In the genomic region with DNA sequence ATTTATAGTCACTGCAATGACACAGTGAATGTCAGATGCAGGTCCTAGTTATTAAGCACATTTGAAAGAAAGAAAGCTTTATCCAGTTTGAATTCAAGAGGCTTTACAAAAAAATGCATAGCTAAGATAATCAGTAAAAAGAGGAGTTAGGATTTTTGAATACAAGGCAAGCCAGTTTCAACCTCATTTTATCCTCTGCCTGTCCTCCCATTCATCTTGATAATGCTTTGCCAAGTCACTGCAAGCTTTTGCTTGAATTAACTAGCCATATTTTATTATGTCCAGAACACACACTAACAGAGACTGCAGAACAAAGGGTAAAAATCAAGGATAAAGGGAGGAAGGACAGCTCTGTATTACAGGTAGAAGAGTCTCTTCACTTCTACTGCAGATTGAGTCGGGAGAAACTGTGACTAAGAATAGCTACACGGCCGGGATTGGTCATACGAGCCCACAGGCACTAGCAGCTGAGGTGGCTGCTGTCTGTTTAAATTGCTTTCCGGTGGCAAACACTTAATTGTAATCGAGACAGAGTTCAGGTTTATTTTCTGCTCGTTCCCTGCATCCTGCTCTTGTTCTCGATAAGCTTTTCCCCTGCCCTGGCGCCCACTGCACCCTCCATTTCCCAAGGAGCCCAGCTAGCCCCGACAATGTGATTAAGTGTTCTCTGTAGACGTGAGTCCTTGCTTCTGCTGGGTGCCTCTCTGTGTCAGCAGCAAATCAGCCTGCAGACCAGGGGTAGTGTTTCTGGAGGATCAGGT, we compare ENCODE assay signal across 11 cellular contexts. TPM values are rescaled to one million over a fixed set of nuclear protein-coding genes. Genes with fewer than 3 reads are reported as not detected.
DNase-seq lines count a peak whose midpoint lies in the region; ATAC-seq, FAIRE-seq and TF ChIP-seq lines count a peak whose summit lies in the region.
"Had no signal": no experiment of that assay in that cellular context is flagged by ENCODE, and none has a peak within 500 bp of the region (broad histone marks: within the 10 kb centered on the region; RNA-seq: fewer than 3 reads in every experiment).

No MANE protein-coding gene starts in this region.

- CTCF ChIA-PET in MCF 10A (lab: Yijun Ruan, JAX) (interaction anchor here (0.5 to 1.3 kb wide), 8 partner anchors 15 to 555 kb away, joined by 3 to 5 read pairs (median 4); no protein-coding TSS in a partner anchor), Panc1 (lab: Charles Lee) (interaction anchor here (0.6 kb wide), 1 partner anchor 282 kb away, joined by 5 read pairs; no protein-coding TSS in a partner anchor)

- no peaks in the 10 kb centered on the region for H3K9me2 ChIP-seq in Karpas-422 (replicated peaks; ENCODE audit: insufficient read depth, low read length)

- POLR2A ChIA-PET in MCF 10A (lab: Yijun Ruan, JAX): no interaction called here
- POLR2A ChIA-PET in Panc1 (lab: Charles Lee): interaction anchor here (0.6 kb wide), 1 partner anchor 22 kb away, joined by 3 read pairs; no protein-coding TSS in a partner anchor

- H3K27me3 Mint-ChIP-seq in MCF 10A (ENCODE audit: insufficient read depth, unreplicated experiment): no peaks in the 10 kb centered on the region

- H3K36me3 ChIP-seq in breast epithelium (no peaks in the 10 kb centered on the region), Panc1 (ENCODE audit: control insufficient read depth, insufficient read depth, low read length) (no peaks in the 10 kb centered on the region), tibial artery (no peaks in the 10 kb centered on the region), Karpas-422 (ENCODE audit: insufficient read depth, low read length) (no peaks in the 10 kb centered on the region)

- peaks cover 9% of the 10 kb centered on the region for H3K4me1 Mint-ChIP-seq in MCF 10A (ENCODE audit: insufficient read depth, unreplicated experiment)
- H3K4me1 Mint-ChIP-seq: B cell had no signal

- peaks cover 5% of the 10 kb centered on the region for H3K36me3 Mint-ChIP-seq in MCF 10A (ENCODE audit: insufficient read depth, unreplicated experiment)

- H3K4me3 Mint-ChIP-seq in MCF 10A (ENCODE audit: unreplicated experiment): no peak overlapping the region
- H3K4me3 Mint-ChIP-seq: B cell had no signal

- H3K27ac Mint-ChIP-seq in MCF 10A (ENCODE audit: low read depth, unreplicated experiment): no peak overlapping the region
- H3K27ac Mint-ChIP-seq: B cell had no signal

- in situ Hi-C loops in Panc1 (cut with HindIII; ENCODE audit: low pct_unique_long_range_greater_than_20kb, low sequenced_read_pairs): no loop called here

- intact Hi-C loops in MCF 10A (cut with micrococcal nuclease) (no loop called here), breast epithelium (cut with DNase I; ENCODE audit: low total_unique reads) (loop anchor here (5.0 kb wide), 1 partner anchor 387 kb away; no protein-coding TSS in a partner anchor), Panc1 (cut with micrococcal nuclease; ENCODE audit: unreplicated experiment) (no loop called here), tibial artery (cut with DNase I; ENCODE audit: low total_unique reads) (no loop called here)

- H3K79me2 ChIP-seq in Karpas-422 (ENCODE audit: low read length): no peaks in the 10 kb centered on the region

- no peak overlapping the region for H3K4me2 ChIP-seq in Karpas-422 (ENCODE audit: low read depth, low read length, poor library complexity, severe bottlenecking)

- no peak for TF ChIP-seq POLR2A in breast epithelium (IDR thresholded peaks at IDR 0.05)

- BruUV-seq in MCF 10A (replicated peaks; lab: Mats Ljungman, UMichigan) (no TSS peak), Panc1 (replicated peaks; lab: Mats Ljungman, UMichigan) (no TSS peak)

- H3K4me3 ChIP-seq in breast epithelium (no peak overlapping the region), Panc1 (ENCODE audit: low read depth in 2 of 2, low read length in 2 of 2) (peak overlapping the region; percentile 11 to 41), tibial artery (no peak overlapping the region), Karpas-422 (ENCODE audit: low read length) (no peak overlapping the region)

- no peaks in the 10 kb centered on the region for H3K9me3 Mint-ChIP-seq in MCF 10A (ENCODE audit: unreplicated experiment)

- H3K4me1 ChIP-seq in breast epithelium (no peaks in the 10 kb centered on the region), Panc1 (ENCODE audit: control insufficient read depth, insufficient read depth, low read length) (peaks cover 9% of the 10 kb centered on the region; the same call in 1 of the 2 replicates), tibial artery (no peaks in the 10 kb centered on the region), Karpas-422 (ENCODE audit: low read length) (no peaks in the 10 kb centered on the region)

- H3K9ac ChIP-seq in Karpas-422 (ENCODE audit: low read length): no peak overlapping the region

- FAIRE-seq in urothelium cell line (lab: Jason Lieb, UNC): no peak
- FAIRE-seq: TTC549 had no signal

- DNase-seq in MCF 10A (ENCODE audit: unreplicated experiment): peak; percentile 39
- DNase-seq in breast epithelium (ENCODE audit: low spot score in 2 of 2): no peak
- no peak for DNase-seq in Panc1 (ENCODE audit: low read depth, low spot score)
- DNase-seq in glomerular visceral epithelial cell (ENCODE audit: extremely low spot score): peak; percentile 33
- peak; percentile 44 for DNase-seq in urothelium cell line (ENCODE audit: low spot score)
- no peak for DNase-seq in tibial artery
- no peak for DNase-seq in stimulated activated CD4-positive, alpha-beta T cell treated with anti-CD3 and anti-CD28 coated beads, Interleukin-12 subunit alpha, Interleukin-12 subunit beta, amount 100 ng/mL, for 4 hours
- DNase-seq in Karpas-422: no peak
- DNase-seq: central memory CD4-positive, alpha-beta T cell had no signal

- H3K27ac ChIP-seq in breast epithelium: no peak overlapping the region
- peak overlapping the region; percentile 50 for H3K27ac ChIP-seq in Panc1 (ENCODE audit: low read length)
- no peak overlapping the region for H3K27ac ChIP-seq in tibial artery
- no peak overlapping the region for H3K27ac ChIP-seq in Karpas-422 (ENCODE audit: low read length)

- TF ChIP-seq CTCF in MCF 10A (IDR thresholded peaks at IDR 0.05; ENCODE audit: unreplicated experiment): no peak
- TF ChIP-seq CTCF in breast epithelium (IDR thresholded peaks at IDR 0.05): no peak
- TF ChIP-seq CTCF in Panc1 (IDR thresholded peaks at IDR 0.05): no peak
- TF ChIP-seq CTCF in tibial artery (IDR thresholded peaks at IDR 0.05): no peak

- ATAC-seq in Panc1: peak; percentile 91

- H3K9me3 ChIP-seq in breast epithelium: peaks cover 0 to 3% of the 10 kb centered on the region in 2 donors
- H3K9me3 ChIP-seq in Panc1 (ENCODE audit: control insufficient read depth, insufficient read depth, low read depth, low read length): peaks cover 5% of the 10 kb centered on the region; the same call in 1 of the 2 replicates
- H3K9me3 ChIP-seq in tibial artery: no peaks in the 10 kb centered on the region
- H3K9me3 ChIP-seq in Karpas-422 (ENCODE audit: low read length): no peaks in the 10 kb centered on the region

- H3K27me3 ChIP-seq in breast epithelium (no peaks in the 10 kb centered on the region), Panc1 (ENCODE audit: control insufficient read depth, insufficient read depth, low read length) (no peaks in the 10 kb centered on the region), tibial artery (no peaks in the 10 kb centered on the region), Karpas-422 (ENCODE audit: low read length) (no peaks in the 10 kb centered on the region)

- H2AFZ ChIP-seq in Karpas-422 (ENCODE audit: low read length): no peak overlapping the region

- H4K20me1 ChIP-seq in Karpas-422 (ENCODE audit: insufficient read depth, low read depth, low read length): no peaks in the 10 kb centered on the region

RNA-seq across cellular contexts. Expression of a gene that starts 30.5 kb away (rescaled TPM):
- total RNA-seq in MCF 10A (2022) (0.34 and 0.63 TPM in 2 replicates), breast epithelium (100 to 1,000 TPM in 2 of 3 donors, 10 to 100 TPM in 1; 40.7 to 368 (median 127) TPM), Panc1 (2021; ENCODE audit: unreplicated experiment) (267 TPM)
- 241 TPM for polyA plus RNA-seq in Panc1 (2012; ENCODE audit: insufficient read length)
- 0.04 TPM in 1 of 2 replicates, not detected in the other for total RNA-seq in Karpas-422 (2014; rRNA removed; shearing (Covaris generic); ENCODE audit: low replicate concordance)

Comparison
In these comparisons a context has a peak if more than half of its experiments do, and no peak if none do; other contexts are left out.
1. DNase-seq: peak in MCF 10A (single experiment), glomerular visceral epithelial cell (single experiment) and urothelium cell line (single experiment); none in breast epithelium (0 of 2), Panc1 (single experiment), tibial artery (0 of 2), stimulated activated CD4-positive, alpha-beta T cell treated with anti-CD3 and anti-CD28 coated beads, Interleukin-12 subunit alpha, Interleukin-12 subunit beta, amount 100 ng/mL, for 4 hours (single experiment) and Karpas-422 (single experiment).
2. RNA of a gene that starts 30.5 kb away (total RNA-seq): 267 TPM in Panc1 (single experiment) and 40.7 to 368 TPM in breast epithelium; 0.34 to 0.63 TPM in MCF 10A and 0.04 TPM in Karpas-422; every median in the first group is over 10 times any median in the second.
3. H3K4me3 ChIP-seq: peak in Panc1 (2 of 2); none in breast epithelium (0 of 3), tibial artery (0 of 2) and Karpas-422 (single experiment).